In genomic region chr4:61500883-61501282, GRCh38 we compare ENCODE assay signal across 1 cellular context.
TF ChIP-seq lines count a peak whose summit lies in the region.

No MANE protein-coding gene starts in this region.

TF ChIP-seq in GM23338, 12 proteins besides CTCF, POLR2A, EP300 and RAD21 (continued from another document):
- TF ChIP-seq REST (IDR thresholded peaks at IDR 0.05; ENCODE audit: unreplicated experiment) (no peak), EZH2phosphoT487 (IDR thresholded peaks at IDR 0.05; ENCODE audit: unreplicated experiment) (no peak), ETS1 (IDR thresholded peaks at IDR 0.05) (no peak), ZNF114 (CRISPR knock-in tag; IDR thresholded peaks at IDR 0.05) (no peak), NANOG (IDR thresholded peaks at IDR 0.05; ENCODE audit: borderline replicate concordance) (no peak)
